In the genomic region with DNA sequence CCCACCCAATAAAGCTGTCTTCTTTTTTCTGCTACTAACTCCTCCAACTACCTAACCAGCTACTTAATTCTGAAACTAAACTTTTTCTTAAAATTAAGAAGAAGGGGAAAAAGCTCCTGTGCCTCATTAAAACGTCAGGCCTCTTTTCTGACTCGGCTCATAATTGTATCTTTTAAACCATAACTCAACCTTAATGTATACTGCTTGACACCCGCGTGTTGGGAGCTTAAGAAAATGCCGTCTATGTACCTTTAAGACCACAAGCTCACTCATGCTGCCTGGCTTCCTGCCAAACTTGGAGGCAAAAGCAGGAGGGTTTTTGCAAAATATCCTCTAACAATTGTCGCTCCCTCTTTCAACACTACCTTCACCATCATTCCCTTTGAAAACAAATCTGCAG, we compare ENCODE assay signal across 1 cellular context.
TF ChIP-seq lines count a peak whose summit lies in the region.

No MANE protein-coding gene starts in this region.

TF ChIP-seq in HCT116, 20 proteins besides CTCF, POLR2A, EP300 and RAD21 (continued from another document):
- TF ChIP-seq JUND (IDR thresholded peaks at IDR 0.05) (no peak), CBX3 (IDR thresholded peaks at IDR 0.05; ENCODE audit: low read depth) (no peak), TCF7L2 (IDR thresholded peaks at IDR 0.05; ENCODE audit: borderline replicate concordance, extremely low read depth, insufficient read depth, insufficient read length) (no peak), ZNF274 (IDR thresholded peaks at IDR 0.05; ENCODE audit: low read depth, low read length) (no peak), SRF (IDR thresholded peaks at IDR 0.05; ENCODE audit: low read depth) (no peak), YY1 (IDR thresholded peaks at IDR 0.05; ENCODE audit: extremely low read depth, insufficient replicate concordance, low read depth, low read length) (no peak), CEBPB (IDR thresholded peaks at IDR 0.05; ENCODE audit: low read depth) (no peak), POLR2AphosphoS5 (IDR thresholded peaks at IDR 0.05; ENCODE audit: low read depth, low read length) (no peak), SP1 (IDR thresholded peaks at IDR 0.05; ENCODE audit: low read depth) (no peak), ZFX (IDR thresholded peaks at IDR 0.05) (no peak), EZH2 (IDR thresholded peaks at IDR 0.05) (no peak), EZH2phosphoT487 (IDR thresholded peaks at IDR 0.05; ENCODE audit: borderline replicate concordance) (no peak), ZBTB33 (IDR thresholded peaks at IDR 0.05; ENCODE audit: extremely low read depth, insufficient replicate concordance, low read length) (no peak), FOSL1 (IDR thresholded peaks at IDR 0.05; ENCODE audit: low read depth) (no peak)
- TF ChIP-seq, protein P1, sequence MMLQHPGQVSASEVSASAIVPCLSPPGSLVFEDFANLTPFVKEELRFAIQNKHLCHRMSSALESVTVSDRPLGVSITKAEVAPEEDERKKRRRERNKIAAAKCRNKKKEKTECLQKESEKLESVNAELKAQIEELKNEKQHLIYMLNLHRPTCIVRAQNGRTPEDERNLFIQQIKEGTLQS (IDR thresholded peaks at IDR 0.05), result no peak
- TF ChIP-seq, protein P2, sequence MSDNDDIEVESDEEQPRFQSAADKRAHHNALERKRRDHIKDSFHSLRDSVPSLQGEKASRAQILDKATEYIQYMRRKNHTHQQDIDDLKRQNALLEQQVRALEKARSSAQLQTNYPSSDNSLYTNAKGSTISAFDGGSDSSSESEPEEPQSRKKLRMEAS (IDR thresholded peaks at IDR 0.05), result no peak
TF ChIP-seq in HCT116: peak in this region for 0.
